33 cellular contexts compared by ENCODE assay signal in genomic region chrX:75873993-75874392, GRCh38.
"Had no signal": no experiment of that assay in that cellular context is flagged by ENCODE, and none has a peak within 500 bp of the region (broad histone marks: within the 10 kb centered on the region; RNA-seq: fewer than 3 reads in every experiment).

No MANE protein-coding gene starts in this region.

- H3K4me3 ChIP-seq: MG63, PC-9, SJCRH30, SK-N-MC had no signal

- H3K4me1 ChIP-seq: SJCRH30 had no signal

- H3K27ac ChIP-seq: PC-9, RWPE1, SJCRH30, SK-N-MC had no signal

- H3K36me3 ChIP-seq: MG63, SJCRH30 had no signal

- H3K27me3 ChIP-seq: MG63, SJCRH30 had no signal

- H3K9me3 ChIP-seq: MG63, SJCRH30 had no signal

- FAIRE-seq: RCC 7860 had no signal

- H2AFZ ChIP-seq: PC-9 had no signal

- ATAC-seq: Panc1, Right ventricle myocardium inferior, SK-N-SH treated with all-trans-retinoic acid at 6 μM for 48 hours had no signal

- H3K4me2 ChIP-seq: PC-9 had no signal

- DNase-seq: Kasumi-1, MG63, NCI-H1048, NCI-H1092 treated with DMSO at 0.1 percent for 48 hours, NCI-H1105 treated with DMSO at 0.1 percent for 48 hours, NCI-H1417, NCI-H1436, NCI-H146, NCI-H1694, NCI-H187, NCI-H1930, NCI-H2029 treated with DMSO at 0.1 percent for 48 hours, NCI-H2081 treated with DMSO at 0.1 percent for 48 hours, NCI-H2107, NCI-H2171, NCI-H226, NCI-H446 treated with DMSO at 0.1 percent for 48 hours, NCI-H510A, NCI-H524, NCI-H526, NCI-H69, NCI-H748 treated with DMSO at 0.1 percent for 48 hours, NCI-H82, PC-9, SHP77, SIG-M5, SJCRH30 had no signal
